17 cellular contexts compared by ENCODE assay signal in genomic region chr18:46401486-46402115, GRCh38.
A peak's percentile ranks its signal among the peaks of the same experiment; 100 is the strongest.
DNase-seq lines count a peak whose midpoint lies in the region.
"Had no signal": no experiment of that assay in that cellular context is flagged by ENCODE, and none has a peak within 500 bp of the region (broad histone marks: within the 10 kb centered on the region; RNA-seq: fewer than 3 reads in every experiment).

No MANE protein-coding gene starts in this region.

- H3K27ac Mint-ChIP-seq in immature natural killer cell: peak overlapping the region; percentile 57 to 96 (median 82)
- H3K27ac Mint-ChIP-seq: HFFc6; T-helper 1 cell treated with Interleukin-12 subunit alpha and Interleukin-12 subunit beta and Interleukin-4 antibody, amounts not matched to agents 30 μg/mL and 1 μg/mL, for 36 hours had no signal

- H3K27me3 Mint-ChIP-seq in immature natural killer cell (ENCODE audit: low read depth in 3 of 3): peaks cover 21 to 28% (median 24%) of the 10 kb centered on the region in 3 donors

- peaks cover 0 to 4% (median 3%) of the 10 kb centered on the region in 3 donors for H3K36me3 Mint-ChIP-seq in immature natural killer cell

- DNase-seq in NCI-H2171 treated with DMSO at 0.1 percent for 48 hours (lab: John Stamatoyannopoulos, UW) (peak; percentile 26), NCI-H2171 (lab: John Stamatoyannopoulos, UW) (no peak), NCI-H146 treated with DMSO at 0.1 percent for 48 hours (lab: John Stamatoyannopoulos, UW; ENCODE audit: unreplicated experiment) (peak; percentile 41), NCI-H774 (lab: John Stamatoyannopoulos, UW) (peak; percentile 19), immature natural killer cell (no peak), SK-N-DZ (ENCODE audit: low spot score) (no peak), OCI-M2 (lab: John Stamatoyannopoulos, UW; ENCODE audit: unreplicated experiment) (no peak), GM03348 (ENCODE audit: low spot score) (no peak)
- DNase-seq: C1 segment of cervical spinal cord; COR-L47; MV-4-11; NCI-H1694 treated with DMSO at 0.1 percent for 48 hours; NCI-H446; NK-92 treated with Interleukin-12 subunit alpha and Interleukin-12 subunit beta, amount 100 ng/mL, for 24 hours; PC-9 had no signal

- H3K9me3 Mint-ChIP-seq in immature natural killer cell: peaks cover 0 to 6% (median 3%) of the 10 kb centered on the region in 6 donors
- H3K9me3 Mint-ChIP-seq: HFFc6; T-helper 1 cell treated with Interleukin-12 subunit alpha and Interleukin-12 subunit beta and Interleukin-4 antibody, amounts not matched to agents 30 μg/mL and 1 μg/mL, for 36 hours had no signal

- peaks cover 95 to 99% of the 10 kb centered on the region in 2 donors for H3K4me1 Mint-ChIP-seq in immature natural killer cell

- H3K4me3 Mint-ChIP-seq in immature natural killer cell: peak overlapping the region in 4 of 5 donors; percentile 30 to 49 (median 44)
- H3K4me3 Mint-ChIP-seq: HFFc6; T-helper 1 cell treated with Interleukin-12 subunit alpha and Interleukin-12 subunit beta and Interleukin-4 antibody, amounts not matched to agents 30 μg/mL and 1 μg/mL, for 36 hours had no signal

Comparison
In these comparisons a context has a peak if more than half of its experiments do, and no peak if none do; other contexts are left out.
1. DNase-seq: peak in NCI-H2171 treated with DMSO at 0.1 percent for 48 hours (single experiment), NCI-H146 treated with DMSO at 0.1 percent for 48 hours (single experiment) and NCI-H774 (single experiment); none in NCI-H2171 (single experiment), immature natural killer cell (0 of 3), SK-N-DZ (single experiment), OCI-M2 (single experiment) and GM03348 (single experiment).